In the genomic region with DNA sequence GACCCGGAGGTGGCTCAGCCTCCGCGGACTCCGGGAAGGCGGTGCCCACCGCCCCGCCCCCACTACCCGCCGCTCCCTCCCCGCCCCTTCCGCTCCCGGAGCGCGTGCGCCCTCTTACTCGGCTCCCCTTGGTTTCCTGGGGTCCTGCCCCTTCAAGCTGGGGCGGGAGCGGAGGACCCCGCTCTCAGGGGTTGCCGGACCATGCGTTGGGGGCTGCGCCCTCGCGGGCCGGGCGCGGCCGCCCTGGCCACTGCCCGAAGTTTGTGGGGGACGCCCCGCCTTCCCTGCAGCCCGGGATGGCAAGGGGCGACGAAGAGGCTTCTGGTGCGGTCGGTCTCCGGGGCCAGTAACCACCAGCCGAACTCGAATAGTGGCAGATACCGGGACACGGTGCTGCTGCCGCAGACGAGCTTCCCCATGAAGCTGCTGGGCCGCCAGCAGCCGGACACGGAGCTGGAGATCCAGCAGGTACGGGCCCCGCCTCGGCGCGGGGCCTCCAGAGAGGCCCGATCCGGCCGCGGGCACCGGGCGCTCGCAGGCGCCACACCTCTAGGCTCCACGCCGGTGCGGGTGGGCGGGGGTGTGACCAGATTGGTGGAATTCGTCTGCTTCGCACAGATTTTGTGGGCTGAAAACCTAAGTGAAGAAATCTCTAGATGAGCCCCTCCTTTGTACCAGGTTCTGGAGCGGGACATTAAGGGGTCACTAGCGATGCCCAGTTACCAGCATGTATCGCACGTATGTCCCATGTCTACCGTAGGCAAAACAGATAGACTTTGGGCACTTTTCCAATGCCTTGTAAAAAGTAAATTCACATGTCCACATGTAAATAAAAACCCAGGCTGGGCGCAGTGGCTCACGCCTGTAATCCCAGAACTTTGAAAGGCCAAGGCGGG, we compare ENCODE assay signal across 8 cellular contexts. TPM values are rescaled to one million over a fixed set of nuclear protein-coding genes. Genes with fewer than 3 reads are reported as not detected.
DNase-seq lines count a peak whose midpoint lies in the region; ATAC-seq and TF ChIP-seq lines count a peak whose summit lies in the region.

A gene (plus strand): TSS at position 117 of the 896 bp plus-strand sequence. CDS start 85 bp downstream, at position 202.

- 2 to 8% methylated on average over 8 to 42 of the region's 73 CpGs for whole genome bisulfite sequencing in testis, 2 donors

- H3K36me3 Mint-ChIP-seq in activated naive CD4-positive, alpha-beta T cell treated with anti-CD3 and anti-CD28 coated beads, Interleukin-2, amount 10 ng/mL, durations not matched to agents 7 days and 5 days: peaks cover 21% of the 10 kb centered on the region

- TF ChIP-seq POLR2A in testis (IDR thresholded peaks at IDR 0.05): no peak

- H4K20me1 ChIP-seq in osteoblast (ENCODE audit: insufficient read depth, low read length): no peaks in the 10 kb centered on the region

- H3K9me3 Mint-ChIP-seq in activated naive CD4-positive, alpha-beta T cell treated with anti-CD3 and anti-CD28 coated beads, Interleukin-2, amount 10 ng/mL, durations not matched to agents 7 days and 5 days: no peaks in the 10 kb centered on the region

- CTCF ChIA-PET in activated naive CD4-positive, alpha-beta T cell treated with anti-CD3 and anti-CD28 coated beads, Interleukin-2, amount 10 ng/mL, durations not matched to agents 7 days and 5 days (lab: Charles Lee): interaction anchor here (1.1 kb wide), 1 partner anchor 19 kb away, joined by 5 read pairs; no protein-coding TSS in a partner anchor

- no peak within 1 kb of the TSS for H3K27ac Mint-ChIP-seq in activated naive CD4-positive, alpha-beta T cell treated with anti-CD3 and anti-CD28 coated beads, Interleukin-2, amount 10 ng/mL, durations not matched to agents 7 days and 5 days

- no peaks in the 10 kb centered on the region for H3K27me3 Mint-ChIP-seq in activated naive CD4-positive, alpha-beta T cell treated with anti-CD3 and anti-CD28 coated beads, Interleukin-2, amount 10 ng/mL, durations not matched to agents 7 days and 5 days

- no peak for TF ChIP-seq CTCF in osteoblast (IDR thresholded peaks at IDR 0.05; ENCODE audit: extremely low read depth, low read depth, low read length)
- TF ChIP-seq CTCF in testis (IDR thresholded peaks at IDR 0.05): no peak

- peak; percentile 66 for ATAC-seq in GM21825 (IDR thresholded peaks at IDR 0.05; ENCODE audit: unreplicated experiment)

- intact Hi-C loops in testis (cut with DNase I; ENCODE audit: low total_unique reads): no loop called here

- H3K4me3 ChIP-seq in osteoblast (ENCODE audit: insufficient read depth, low read length): peak within 1 kb of the TSS; percentile 91
- H3K4me3 ChIP-seq in testis: peak within 1 kb of the TSS; percentile 83 to 99

- H3K4me3 Mint-ChIP-seq in activated naive CD4-positive, alpha-beta T cell treated with anti-CD3 and anti-CD28 coated beads, Interleukin-2, amount 10 ng/mL, durations not matched to agents 7 days and 5 days: peak within 1 kb of the TSS; percentile 73

- peak; percentile 87 for DNase-seq in EL
- DNase-seq in Kasumi-1 (lab: John Stamatoyannopoulos, UW): peak; percentile 83 to 87
- DNase-seq in SK-N-DZ (ENCODE audit: low spot score): peak; percentile 83
- DNase-seq in activated naive CD4-positive, alpha-beta T cell treated with anti-CD3 and anti-CD28 coated beads, Interleukin-2, amount 10 ng/mL, durations not matched to agents 7 days and 5 days: peak; percentile 93
- no peak for DNase-seq in glomerular endothelial cell (ENCODE audit: extremely low read depth, low read depth, low spot score)
- peak; percentile 98 for DNase-seq in osteoblast (ENCODE audit: insufficient read length, low spot score, missing footprints)
- peak; percentile 90 for DNase-seq in testis

- H3K4me1 Mint-ChIP-seq in activated naive CD4-positive, alpha-beta T cell treated with anti-CD3 and anti-CD28 coated beads, Interleukin-2, amount 10 ng/mL, durations not matched to agents 7 days and 5 days: peaks cover 37% of the 10 kb centered on the region

- no peaks in the 10 kb centered on the region for H3K27me3 ChIP-seq in osteoblast (ENCODE audit: insufficient read depth, low read length)
- no peaks in the 10 kb centered on the region for H3K27me3 ChIP-seq in testis

- peak within 1 kb of the TSS; percentile 93 for H2AFZ ChIP-seq in osteoblast (ENCODE audit: low read length)

- H3K27ac ChIP-seq in osteoblast (ENCODE audit: low read depth, low read length) (peak within 1 kb of the TSS; percentile 45), testis (peak within 1 kb of the TSS; percentile 81 to 88)

- H3K36me3 ChIP-seq in osteoblast (ENCODE audit: insufficient read depth, low read length) (peaks cover 18% of the 10 kb centered on the region), testis (ENCODE audit: low read depth, missing control alignments) (no peaks in the 10 kb centered on the region)

- H3K4me1 ChIP-seq in osteoblast (ENCODE audit: insufficient read depth, low read length): peaks cover 6% of the 10 kb centered on the region
- peaks cover 4% of the 10 kb centered on the region for H3K4me1 ChIP-seq in testis

- peaks cover 25% of the 10 kb centered on the region for H3K79me2 ChIP-seq in osteoblast (ENCODE audit: insufficient read depth, low read length)

- peak within 1 kb of the TSS; percentile 89 for H3K4me2 ChIP-seq in osteoblast (ENCODE audit: insufficient read depth, low read length)

- no peaks in the 10 kb centered on the region for H3K9me3 ChIP-seq in osteoblast (ENCODE audit: low read depth, low read length)
- no peaks in the 10 kb centered on the region for H3K9me3 ChIP-seq in testis

RNA-seq across cellular contexts. Expression of the gene that starts here (rescaled TPM):
- polyA plus RNA-seq in SK-N-DZ (2014; cell fraction: cytosol; rRNA removed): 76.8 and 80.6 TPM in 2 replicates
- 99.6 and 126 TPM in 2 replicates for polyA plus RNA-seq in SK-N-DZ (2014; cell fraction: nucleus; rRNA removed)
- total RNA-seq in glomerular endothelial cell (56.8 and 71.4 TPM in 2 replicates), osteoblast (76.6 and 79.3 TPM in 2 replicates), testis (10 to 100 TPM; 62.0 to 62.9 TPM)
- 57.6 TPM for polyA plus RNA-seq in testis (ENCODE audit: insufficient read depth, low read depth, low replicate concordance)
